Comparison of ENCODE assay signal across 8 cellular contexts in the genomic region with DNA sequence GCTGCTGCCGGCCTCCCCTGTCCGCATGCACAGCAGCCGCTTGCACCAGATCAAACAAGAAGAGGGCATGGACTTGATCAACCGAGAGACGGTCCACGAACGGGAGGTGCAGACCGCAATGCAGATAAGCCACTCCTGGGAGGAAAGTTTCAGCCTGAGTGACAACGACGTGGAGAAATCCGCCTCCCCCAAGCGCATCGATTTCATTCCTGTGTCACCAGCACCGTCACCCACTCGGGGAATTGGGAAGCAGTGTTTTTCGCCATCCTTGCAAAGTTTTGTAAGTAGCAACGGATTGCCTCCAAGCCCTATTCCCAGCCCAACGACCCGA.
A peak's percentile ranks its signal among the peaks of the same experiment; 100 is the strongest.
DNase-seq lines count a peak whose midpoint lies in the region; ATAC-seq and TF ChIP-seq lines count a peak whose summit lies in the region.

No MANE protein-coding gene starts in this region.

- no peak for TF ChIP-seq POLR2A in esophagus squamous epithelium (IDR thresholded peaks at IDR 0.05)

- H3K9me3 ChIP-seq in DOHH2 (ENCODE audit: control insufficient read depth, insufficient read depth, low read length): no peaks in the 10 kb centered on the region
- no peaks in the 10 kb centered on the region for H3K9me3 ChIP-seq in OCI-LY7 (ENCODE audit: low read length)
- no peaks in the 10 kb centered on the region for H3K9me3 ChIP-seq in esophagus squamous epithelium

- H3K9me2 ChIP-seq in DOHH2 (replicated peaks; ENCODE audit: control insufficient read depth, low read length) (no peaks in the 10 kb centered on the region), OCI-LY7 (ENCODE audit: insufficient read depth, low read length) (no peaks in the 10 kb centered on the region)

- H3K4me3 ChIP-seq in DOHH2 (ENCODE audit: low read length): peak overlapping the region; percentile 97
- peak overlapping the region; percentile 85 for H3K4me3 ChIP-seq in OCI-LY7 (ENCODE audit: low read depth, low read length, poor library complexity, severe bottlenecking)
- peak overlapping the region; percentile 68 to 87 (median 73) for H3K4me3 ChIP-seq in esophagus squamous epithelium
- H3K4me3 ChIP-seq in retinal pigment epithelial cell (ENCODE audit: low read length): peak overlapping the region; percentile 86

- H3K79me2 ChIP-seq in DOHH2 (ENCODE audit: control insufficient read depth, low read length) (peaks cover 45% of the 10 kb centered on the region), OCI-LY7 (ENCODE audit: insufficient read depth, low read depth, low read length) (peaks cover 44% of the 10 kb centered on the region)

- CTCF ChIA-PET in OCI-LY7 (lab: Charles Lee; ENCODE audit: unreplicated experiment): interaction anchor here (1.0 kb wide), 2 partner anchors 169 to 219 kb away, joined by 3 to 4 read pairs; no protein-coding TSS in a partner anchor

- BruUV-seq in OCI-LY7 (replicated peaks; lab: Mats Ljungman, UMichigan): no TSS peak

- DNase-seq in OCI-LY7 (ENCODE audit: low spot score) (no peak), esophagus squamous epithelium (lab: John Stamatoyannopoulos, UW) (no peak), retinal pigment epithelial cell (ENCODE audit: low read depth) (no peak), NCI-H226 (no peak)
- DNase-seq in stimulated activated CD4-positive, alpha-beta T cell treated with anti-CD3 and anti-CD28 coated beads, Interleukin-15, amount 100 ng/mL, for 24 hours: no peak
- no peak for DNase-seq in stimulated activated CD4-positive, alpha-beta T cell treated with anti-CD3 and anti-CD28 coated beads, Interleukin-1b, Interleukin-23, amount 100 ng/mL, for 48 hours

- H3K27me3 ChIP-seq in DOHH2 (ENCODE audit: control insufficient read depth, low read length): no peaks in the 10 kb centered on the region
- H3K27me3 ChIP-seq in esophagus squamous epithelium: no peaks in the 10 kb centered on the region

- H3K27ac ChIP-seq in DOHH2 (ENCODE audit: low read depth, low read length) (no peak overlapping the region), OCI-LY7 (ENCODE audit: low read depth, low read length, poor library complexity, severe bottlenecking) (peak overlapping the region; percentile 70), esophagus squamous epithelium (peak overlapping the region; percentile 92 to 95 (median 92))

- WGBS in esophagus squamous epithelium, 2 donors: 7 to 10% methylated on average over 2 to 4 of the region's 19 CpGs

- TF ChIP-seq CTCF in DOHH2 (IDR thresholded peaks at IDR 0.05; ENCODE audit: low read depth, low read length, poor library complexity, severe bottlenecking) (no peak), OCI-LY7 (conservative IDR thresholded peaks at IDR 0.05; ENCODE audit: low read length) (peak; percentile 38; the same call in 1 of the 2 replicates), esophagus squamous epithelium (IDR thresholded peaks at IDR 0.05) (no peak), retinal pigment epithelial cell (conservative IDR thresholded peaks at IDR 0.05; ENCODE audit: low read depth, low read length) (no peak)

- POLR2A ChIA-PET in OCI-LY7 (lab: Charles Lee): interaction anchor here (0.7 to 1.0 kb wide), 6 partner anchors 10 to 197 kb away, joined by 3 to 5 read pairs (median 3); no protein-coding TSS in a partner anchor

- H3K36me3 ChIP-seq in DOHH2 (ENCODE audit: control insufficient read depth, low read length): peaks cover 15% of the 10 kb centered on the region; the same call in 1 of the 2 replicates
- peaks cover 17% of the 10 kb centered on the region; the same call in 1 of the 2 replicates for H3K36me3 ChIP-seq in OCI-LY7 (ENCODE audit: insufficient read depth, low read length)
- H3K36me3 ChIP-seq in esophagus squamous epithelium: no peaks in the 10 kb centered on the region

- H3K4me1 ChIP-seq in DOHH2 (ENCODE audit: control insufficient read depth, low read length) (peaks cover 39% of the 10 kb centered on the region), OCI-LY7 (ENCODE audit: insufficient read depth, low read length, poor library complexity, severe bottlenecking) (peaks cover 41% of the 10 kb centered on the region), esophagus squamous epithelium (peaks cover 9 to 88% (median 39%) of the 10 kb centered on the region in 3 donors)

- H2AFZ ChIP-seq in OCI-LY7 (ENCODE audit: low read length): no peak overlapping the region; the same call in 1 of the 2 replicates

- intact Hi-C loops in OCI-LY7 (cut with micrococcal nuclease; ENCODE audit: unreplicated experiment) (loop anchor here (1.0 to 10.0 kb wide), 6 partner anchors 76 to 974 kb away; partner anchors contain the start of gene PIP5K1B), esophagus squamous epithelium (cut with DNase I) (no loop called here)

- no peaks in the 10 kb centered on the region for H3F3A ChIP-seq in DOHH2 (ENCODE audit: control insufficient read depth, insufficient read depth)

- ATAC-seq in HG02678 (IDR thresholded peaks at IDR 0.05; ENCODE audit: unreplicated experiment): no peak

- peaks cover 14% of the 10 kb centered on the region; the same call in 1 of the 2 replicates for H4K20me1 ChIP-seq in DOHH2 (ENCODE audit: control insufficient read depth, insufficient read depth, low read depth, low read length)
- peaks cover 33% of the 10 kb centered on the region for H4K20me1 ChIP-seq in OCI-LY7 (ENCODE audit: insufficient read depth, low read length)

- H3K4me2 ChIP-seq in DOHH2 (ENCODE audit: low read length) (peak overlapping the region; percentile 95), OCI-LY7 (ENCODE audit: low read length) (peak overlapping the region; percentile 94)
